ENCODE assay signal across 8 cellular contexts in the genomic region with DNA sequence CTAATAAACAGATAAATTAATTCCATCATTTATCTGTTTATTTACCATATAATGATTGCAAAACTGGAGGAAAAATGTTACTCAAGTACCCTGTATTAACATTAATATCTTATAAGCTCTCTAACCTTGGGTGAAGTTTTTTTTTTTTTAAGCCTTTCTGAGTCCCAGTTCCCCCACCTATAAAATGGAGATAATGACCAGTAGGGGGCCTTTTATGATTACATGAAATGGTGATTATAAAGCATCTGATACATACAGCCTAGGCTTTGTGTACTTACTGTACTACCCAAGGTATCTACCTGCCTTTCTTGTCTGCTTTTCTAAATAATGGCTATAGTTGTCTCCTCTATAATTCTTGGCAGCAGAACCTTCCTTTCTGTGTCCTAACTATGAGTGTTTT. TPM values are rescaled to one million over a fixed set of nuclear protein-coding genes. Genes with fewer than 3 reads are reported as not detected.
DNase-seq lines count a peak whose midpoint lies in the region; ATAC-seq and TF ChIP-seq lines count a peak whose summit lies in the region.

No MANE protein-coding gene starts in this region.

- no peak overlapping the region for H3K27ac Mint-ChIP-seq in endothelial cell (ENCODE audit: unreplicated experiment)
- H3K27ac Mint-ChIP-seq in WTC11: no peak overlapping the region

- POLR2A ChIA-PET in WTC11 (lab: Charles Lee): no interaction called here

- H3K27me3 ChIP-seq in sigmoid colon: no peaks in the 10 kb centered on the region

- DNase-seq in SKM-1 treated with dmso at 0.1 percent for 144 hours (lab: John Stamatoyannopoulos, UW; ENCODE audit: unreplicated experiment) (peak; percentile 8), SKM-1 (lab: John Stamatoyannopoulos, UW; ENCODE audit: unreplicated experiment) (no peak), NCI-H226 (peak; percentile 10), endothelial cell (ENCODE audit: low spot score) (no peak), WTC11 (ENCODE audit: low spot score) (no peak), sigmoid colon (no peak)
- DNase-seq in stimulated activated naive CD8-positive, alpha-beta T cell treated with anti-CD3 and anti-CD28 coated beads, Interleukin-15, Interleukin-2, amounts not matched to agents 100 U/mL and 50 U/mL, for 24 hours: no peak

- TF ChIP-seq CTCF in endothelial cell (IDR thresholded peaks at IDR 0.05; ENCODE audit: unreplicated experiment) (peak; percentile 65), WTC11 (IDR thresholded peaks at IDR 0.05) (no peak), sigmoid colon (IDR thresholded peaks at IDR 0.05) (no peak)

- H3K36me3 Mint-ChIP-seq in endothelial cell (ENCODE audit: low read depth, unreplicated experiment): no peaks in the 10 kb centered on the region
- H3K36me3 Mint-ChIP-seq in WTC11: no peaks in the 10 kb centered on the region

- peak; percentile 57 for ATAC-seq in stimulated activated naive CD8-positive, alpha-beta T cell treated with anti-CD3 and anti-CD28 coated beads, Interleukin-15, Interleukin-2, amounts not matched to agents 100 U/mL and 50 U/mL, for 24 hours
- ATAC-seq in GM21515 (IDR thresholded peaks at IDR 0.05; ENCODE audit: unreplicated experiment): no peak
- no peak for ATAC-seq in WTC11

- intact Hi-C loops in sigmoid colon (cut with DNase I): no loop called here

- H3K4me3 Mint-ChIP-seq in endothelial cell (ENCODE audit: unreplicated experiment): no peak overlapping the region
- H3K4me3 Mint-ChIP-seq in WTC11: no peak overlapping the region

- no peaks in the 10 kb centered on the region for H3K9me3 ChIP-seq in sigmoid colon

- TF ChIP-seq EP300 in sigmoid colon (IDR thresholded peaks at IDR 0.05): no peak

- H3K27ac ChIP-seq in sigmoid colon: no peak overlapping the region

- CTCF ChIA-PET in WTC11 (lab: Charles Lee): interaction anchor here (0.6 to 2.8 kb wide), 4 partner anchors 22 to 106 kb away, joined by 3 to 8 read pairs (median 3); a partner anchor contains a TSS

- TF ChIP-seq POLR2A in sigmoid colon (IDR thresholded peaks at IDR 0.05): no peak

- H3K27me3 Mint-ChIP-seq in endothelial cell (ENCODE audit: unreplicated experiment) (no peaks in the 10 kb centered on the region), WTC11 (ENCODE audit: low read depth) (peaks cover 7% of the 10 kb centered on the region)

- H3K36me3 ChIP-seq in sigmoid colon: no peaks in the 10 kb centered on the region

- H3K9me3 Mint-ChIP-seq in endothelial cell (ENCODE audit: unreplicated experiment): no peaks in the 10 kb centered on the region
- no peaks in the 10 kb centered on the region for H3K9me3 Mint-ChIP-seq in WTC11

- H3K4me1 Mint-ChIP-seq in endothelial cell (ENCODE audit: unreplicated experiment) (peaks cover 35% of the 10 kb centered on the region), WTC11 (no peaks in the 10 kb centered on the region)

- no peaks in the 10 kb centered on the region for H3K4me1 ChIP-seq in sigmoid colon

- H3K4me3 ChIP-seq in sigmoid colon: no peak overlapping the region

TF ChIP-seq in WTC11, 78 proteins besides CTCF, POLR2A, EP300 and RAD21 (continues in another document):
- TF ChIP-seq, protein P1, sequence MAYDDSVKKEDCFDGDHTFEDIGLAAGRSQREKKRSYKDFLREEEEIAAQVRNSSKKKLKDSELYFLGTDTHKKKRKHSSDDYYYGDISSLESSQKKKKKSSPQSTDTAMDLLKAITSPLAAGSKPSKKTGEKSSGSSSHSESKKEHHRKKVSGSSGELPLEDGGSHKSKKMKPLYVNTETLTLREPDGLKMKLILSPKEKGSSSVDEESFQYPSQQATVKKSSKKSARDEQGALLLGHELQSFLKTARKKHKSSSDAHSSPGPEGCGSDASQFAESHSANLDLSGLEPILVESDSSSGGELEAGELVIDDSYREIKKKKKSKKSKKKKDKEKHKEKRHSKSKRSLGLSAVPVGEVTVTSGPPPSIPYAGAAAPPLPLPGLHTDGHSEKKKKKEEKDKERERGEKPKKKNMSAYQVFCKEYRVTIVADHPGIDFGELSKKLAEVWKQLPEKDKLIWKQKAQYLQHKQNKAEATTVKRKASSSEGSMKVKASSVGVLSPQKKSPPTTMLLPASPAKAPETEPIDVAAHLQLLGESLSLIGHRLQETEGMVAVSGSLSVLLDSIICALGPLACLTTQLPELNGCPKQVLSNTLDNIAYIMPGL (CRISPR knock-in tag; IDR thresholded peaks at IDR 0.05): no peak
- TF ChIP-seq ZNF138 (CRISPR knock-in tag; conservative IDR thresholded peaks at IDR 0.05) (no peak), JAZF1 (CRISPR knock-in tag; IDR thresholded peaks at IDR 0.05) (no peak), ZNF416 (CRISPR knock-in tag; IDR thresholded peaks at IDR 0.05) (no peak), SOX15 (CRISPR knock-in tag; IDR thresholded peaks at IDR 0.05) (no peak), RELA (CRISPR knock-in tag; IDR thresholded peaks at IDR 0.05; ENCODE audit: borderline replicate concordance) (no peak), GABPB1 (CRISPR knock-in tag; IDR thresholded peaks at IDR 0.05) (no peak)
- TF ChIP-seq, protein P2, sequence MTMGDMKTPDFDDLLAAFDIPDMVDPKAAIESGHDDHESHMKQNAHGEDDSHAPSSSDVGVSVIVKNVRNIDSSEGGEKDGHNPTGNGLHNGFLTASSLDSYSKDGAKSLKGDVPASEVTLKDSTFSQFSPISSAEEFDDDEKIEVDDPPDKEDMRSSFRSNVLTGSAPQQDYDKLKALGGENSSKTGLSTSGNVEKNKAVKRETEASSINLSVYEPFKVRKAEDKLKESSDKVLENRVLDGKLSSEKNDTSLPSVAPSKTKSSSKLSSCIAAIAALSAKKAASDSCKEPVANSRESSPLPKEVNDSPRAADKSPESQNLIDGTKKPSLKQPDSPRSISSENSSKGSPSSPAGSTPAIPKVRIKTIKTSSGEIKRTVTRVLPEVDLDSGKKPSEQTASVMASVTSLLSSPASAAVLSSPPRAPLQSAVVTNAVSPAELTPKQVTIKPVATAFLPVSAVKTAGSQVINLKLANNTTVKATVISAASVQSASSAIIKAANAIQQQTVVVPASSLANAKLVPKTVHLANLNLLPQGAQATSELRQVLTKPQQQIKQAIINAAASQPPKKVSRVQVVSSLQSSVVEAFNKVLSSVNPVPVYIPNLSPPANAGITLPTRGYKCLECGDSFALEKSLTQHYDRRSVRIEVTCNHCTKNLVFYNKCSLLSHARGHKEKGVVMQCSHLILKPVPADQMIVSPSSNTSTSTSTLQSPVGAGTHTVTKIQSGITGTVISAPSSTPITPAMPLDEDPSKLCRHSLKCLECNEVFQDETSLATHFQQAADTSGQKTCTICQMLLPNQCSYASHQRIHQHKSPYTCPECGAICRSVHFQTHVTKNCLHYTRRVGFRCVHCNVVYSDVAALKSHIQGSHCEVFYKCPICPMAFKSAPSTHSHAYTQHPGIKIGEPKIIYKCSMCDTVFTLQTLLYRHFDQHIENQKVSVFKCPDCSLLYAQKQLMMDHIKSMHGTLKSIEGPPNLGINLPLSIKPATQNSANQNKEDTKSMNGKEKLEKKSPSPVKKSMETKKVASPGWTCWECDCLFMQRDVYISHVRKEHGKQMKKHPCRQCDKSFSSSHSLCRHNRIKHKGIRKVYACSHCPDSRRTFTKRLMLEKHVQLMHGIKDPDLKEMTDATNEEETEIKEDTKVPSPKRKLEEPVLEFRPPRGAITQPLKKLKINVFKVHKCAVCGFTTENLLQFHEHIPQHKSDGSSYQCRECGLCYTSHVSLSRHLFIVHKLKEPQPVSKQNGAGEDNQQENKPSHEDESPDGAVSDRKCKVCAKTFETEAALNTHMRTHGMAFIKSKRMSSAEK (CRISPR knock-in tag; IDR thresholded peaks at IDR 0.05; ENCODE audit: borderline replicate concordance): no peak
- TF ChIP-seq, protein P3, sequence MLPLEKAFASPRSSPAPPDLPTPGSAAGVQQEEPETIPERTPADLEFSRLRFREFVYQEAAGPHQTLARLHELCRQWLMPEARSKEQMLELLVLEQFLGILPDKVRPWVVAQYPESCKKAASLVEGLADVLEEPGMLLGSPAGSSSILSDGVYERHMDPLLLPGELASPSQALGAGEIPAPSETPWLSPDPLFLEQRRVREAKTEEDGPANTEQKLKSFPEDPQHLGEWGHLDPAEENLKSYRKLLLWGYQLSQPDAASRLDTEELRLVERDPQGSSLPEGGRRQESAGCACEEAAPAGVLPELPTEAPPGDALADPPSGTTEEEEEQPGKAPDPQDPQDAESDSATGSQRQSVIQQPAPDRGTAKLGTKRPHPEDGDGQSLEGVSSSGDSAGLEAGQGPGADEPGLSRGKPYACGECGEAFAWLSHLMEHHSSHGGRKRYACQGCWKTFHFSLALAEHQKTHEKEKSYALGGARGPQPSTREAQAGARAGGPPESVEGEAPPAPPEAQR (CRISPR knock-in tag; IDR thresholded peaks at IDR 0.05): no peak
- TF ChIP-seq, protein P4, sequence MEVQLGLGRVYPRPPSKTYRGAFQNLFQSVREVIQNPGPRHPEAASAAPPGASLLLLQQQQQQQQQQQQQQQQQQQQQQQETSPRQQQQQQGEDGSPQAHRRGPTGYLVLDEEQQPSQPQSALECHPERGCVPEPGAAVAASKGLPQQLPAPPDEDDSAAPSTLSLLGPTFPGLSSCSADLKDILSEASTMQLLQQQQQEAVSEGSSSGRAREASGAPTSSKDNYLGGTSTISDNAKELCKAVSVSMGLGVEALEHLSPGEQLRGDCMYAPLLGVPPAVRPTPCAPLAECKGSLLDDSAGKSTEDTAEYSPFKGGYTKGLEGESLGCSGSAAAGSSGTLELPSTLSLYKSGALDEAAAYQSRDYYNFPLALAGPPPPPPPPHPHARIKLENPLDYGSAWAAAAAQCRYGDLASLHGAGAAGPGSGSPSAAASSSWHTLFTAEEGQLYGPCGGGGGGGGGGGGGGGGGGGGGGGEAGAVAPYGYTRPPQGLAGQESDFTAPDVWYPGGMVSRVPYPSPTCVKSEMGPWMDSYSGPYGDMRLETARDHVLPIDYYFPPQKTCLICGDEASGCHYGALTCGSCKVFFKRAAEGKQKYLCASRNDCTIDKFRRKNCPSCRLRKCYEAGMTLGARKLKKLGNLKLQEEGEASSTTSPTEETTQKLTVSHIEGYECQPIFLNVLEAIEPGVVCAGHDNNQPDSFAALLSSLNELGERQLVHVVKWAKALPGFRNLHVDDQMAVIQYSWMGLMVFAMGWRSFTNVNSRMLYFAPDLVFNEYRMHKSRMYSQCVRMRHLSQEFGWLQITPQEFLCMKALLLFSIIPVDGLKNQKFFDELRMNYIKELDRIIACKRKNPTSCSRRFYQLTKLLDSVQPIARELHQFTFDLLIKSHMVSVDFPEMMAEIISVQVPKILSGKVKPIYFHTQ (CRISPR knock-in tag; IDR thresholded peaks at IDR 0.05): no peak

RNA-seq across cellular contexts. Expression of a gene that starts 22.6 kb away (rescaled TPM):
- 24.1 TPM for total RNA-seq in endothelial cell (ENCODE audit: unreplicated experiment)
- total RNA-seq in WTC11 (2021): 0.13 to 0.39 TPM (median 0.18 TPM) in 3 replicates
- total RNA-seq in sigmoid colon: under 1 TPM in 1 of 4 donors, not detected in 3; 0.55 TPM
- polyA plus RNA-seq in sigmoid colon: under 1 TPM in 1 of 3 donors, not detected in 2; 0.74 TPM

RNA-seq across cellular contexts. Expression of a gene that starts 22.6 kb away (rescaled TPM):
- 2.0 TPM for total RNA-seq in endothelial cell (ENCODE audit: unreplicated experiment)
- 0.85 to 1.1 TPM (median 0.85 TPM) in 3 replicates for total RNA-seq in WTC11 (2021)
- total RNA-seq in sigmoid colon: under 1 TPM in 1 of 4 donors, not detected in 3; under 0.01 TPM
- under 1 TPM in 1 of 3 donors, not detected in 2; 0.04 TPM for polyA plus RNA-seq in sigmoid colon

RNA-seq across cellular contexts. Expression of a gene that starts 44.1 kb away (rescaled TPM):
- total RNA-seq in endothelial cell (ENCODE audit: unreplicated experiment): 1.1 TPM
- 0.57 to 0.74 TPM (median 0.64 TPM) in 3 replicates for total RNA-seq in WTC11 (2021)
- total RNA-seq in sigmoid colon: 10 to 100 TPM in 3 of 4 donors, 1 to 10 TPM in 1; 8.1 to 27.4 (median 16.9) TPM
- 10 to 100 TPM in 1 of 3 donors, 1 to 10 TPM in 2; 2.4 to 13.6 (median 8.6) TPM for polyA plus RNA-seq in sigmoid colon

Comparison
In these comparisons a context has a peak if more than half of its experiments do, and no peak if none do; other contexts are left out.
1. DNase-seq: peak in SKM-1 treated with dmso at 0.1 percent for 144 hours (single experiment) and NCI-H226 (single experiment); none in SKM-1 (single experiment), endothelial cell (single experiment), stimulated activated naive CD8-positive, alpha-beta T cell treated with anti-CD3 and anti-CD28 coated beads, Interleukin-15, Interleukin-2, amounts not matched to agents 100 U/mL and 50 U/mL, for 24 hours (single experiment), WTC11 (single experiment) and sigmoid colon (single experiment).
2. RNA of a gene that starts 22.6 kb away (total RNA-seq): 24.1 TPM in endothelial cell (single experiment); 0.55 TPM in sigmoid colon and 0.13 to 0.39 TPM in WTC11; every median in the first group is over 10 times any median in the second.